Comparison of ENCODE assay signal across 28 cellular contexts in the genomic region with DNA sequence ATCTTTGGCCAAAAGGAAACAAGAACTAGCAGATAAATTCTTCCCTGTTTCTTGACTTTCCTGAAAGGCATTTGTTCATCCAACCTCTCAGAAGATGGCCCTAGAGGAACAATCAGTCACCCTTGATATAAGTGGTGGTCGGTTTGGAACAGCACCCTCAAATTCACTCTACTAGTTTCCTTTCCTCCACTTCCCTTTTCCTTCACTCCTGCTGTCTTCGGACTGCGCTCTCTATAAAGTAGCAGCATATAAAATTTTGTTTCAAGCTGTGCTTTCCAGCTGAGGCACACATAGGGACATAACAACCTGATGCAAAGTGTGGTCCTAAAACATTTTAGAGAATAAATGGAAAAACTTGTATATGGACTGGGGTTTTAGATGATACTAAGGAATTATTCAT.
"Had no signal": no experiment of that assay in that cellular context is flagged by ENCODE, and none has a peak within 500 bp of the region (broad histone marks: within the 10 kb centered on the region; RNA-seq: fewer than 3 reads in every experiment).

No MANE protein-coding gene starts in this region.

- H3K36me3 Mint-ChIP-seq: activated naive CD4-positive, alpha-beta T cell treated with anti-CD3 and anti-CD28 coated beads, Interleukin-2, amount 50 U/mL, for 72 hours; immature natural killer cell; stimulated activated naive B cell treated with anti-CD40 and anti-IgM and Interleukin-4, amounts not matched to agents 10 μg/mL and 1 μg/mL and 100 μg/mL, for 72 hours; WTC11 had no signal

- H3K27ac ChIP-seq: breast epithelium, heart left ventricle, right atrium auricular region, stomach, thyroid gland had no signal

- H3K4me3 ChIP-seq: breast epithelium, heart left ventricle, right atrium auricular region, smooth muscle cell, stomach, thyroid gland had no signal

- H3K4me3 Mint-ChIP-seq: activated CD8-positive, alpha-beta T cell treated with anti-CD3 and anti-CD28 coated beads for 36 hours; immature natural killer cell; naive thymus-derived CD4-positive, alpha-beta T cell; stimulated activated naive B cell treated with anti-CD40 and anti-IgM and Interleukin-4, amounts not matched to agents 10 μg/mL and 1 μg/mL and 100 μg/mL, for 72 hours; WTC11 had no signal

- H3K27ac Mint-ChIP-seq: activated CD8-positive, alpha-beta T cell treated with anti-CD3 and anti-CD28 coated beads for 36 hours; activated naive CD4-positive, alpha-beta T cell treated with anti-CD3 and anti-CD28 coated beads, Interleukin-2, amount 50 U/mL, for 72 hours; activated T-helper 2 cell treated with anti-CD3 and anti-CD28 coated beads, Interferon-gamma antibody, Interleukin-2, Interleukin-4, amounts not matched to agents 10 μg/mL and 5 μg/mL and 100 μg/mL, durations not matched to agents 14 hours and 24 hours and 36 hours; immature natural killer cell; naive thymus-derived CD4-positive, alpha-beta T cell; stimulated activated naive B cell treated with anti-CD40 and anti-IgM and Interleukin-4, amounts not matched to agents 10 μg/mL and 1 μg/mL and 100 μg/mL, for 72 hours; WTC11 had no signal

- H3K4me1 ChIP-seq: breast epithelium, heart left ventricle, right atrium auricular region, stomach, thyroid gland had no signal

- H3K4me1 Mint-ChIP-seq: immature natural killer cell; naive thymus-derived CD4-positive, alpha-beta T cell had no signal

- DNase-seq: activated CD4-positive, alpha-beta T cell treated with anti-CD3 and anti-CD28 coated beads for 1 hour; activated CD4-positive, alpha-beta T cell treated with anti-CD3 and anti-CD28 coated beads, Interleukin-2, amount 50 U/mL, for 1 hour; activated CD8-positive, alpha-beta T cell treated with anti-CD3 and anti-CD28 coated beads for 36 hours; activated T-cell treated with anti-CD3 and anti-CD28 coated beads, Interleukin-2, amount 50 U/mL, for 48 hours; central memory CD4-positive, alpha-beta T cell; foreskin fibroblast; heart left ventricle; hypothalamus; immature natural killer cell; kidney; left colon; midbrain; naive thymus-derived CD4-positive, alpha-beta T cell; occipital lobe; stimulated activated CD4-positive, alpha-beta T cell treated with anti-CD3 and anti-CD28 coated beads, Interleukin-1b, Interleukin-23, amount 100 ng/mL, for 48 hours; stimulated activated CD4-positive, alpha-beta T cell treated with anti-CD3 and anti-CD28 coated beads, Interleukin-4, amount 100 ng/mL, for 4 hours; stimulated activated CD8-positive, alpha-beta memory T cell treated with anti-CD3 and anti-CD28 coated beads, Interleukin-4, amount 100 ng/mL, for 48 hours; stimulated activated naive B cell treated with anti-CD40 and anti-IgM and Interleukin-4, amounts not matched to agents 10 μg/mL and 1 μg/mL and 100 μg/mL, for 72 hours; stomach; T1000; thyroid gland had no signal

- H3K4me2 ChIP-seq: smooth muscle cell had no signal

- H3K36me3 ChIP-seq: breast epithelium, heart left ventricle, right atrium auricular region, stomach, thyroid gland had no signal

- H3K27me3 Mint-ChIP-seq: activated CD8-positive, alpha-beta T cell treated with anti-CD3 and anti-CD28 coated beads for 36 hours; stimulated activated naive B cell treated with anti-CD40 and anti-IgM and Interleukin-4, amounts not matched to agents 10 μg/mL and 1 μg/mL and 100 μg/mL, for 72 hours had no signal

- H3K9me3 ChIP-seq: breast epithelium, heart left ventricle, right atrium auricular region, stomach, thyroid gland had no signal

- H3K9me3 Mint-ChIP-seq: activated CD8-positive, alpha-beta T cell treated with anti-CD3 and anti-CD28 coated beads for 36 hours; activated naive CD4-positive, alpha-beta T cell treated with anti-CD3 and anti-CD28 coated beads, Interleukin-2, amount 50 U/mL, for 72 hours; activated T-helper 2 cell treated with anti-CD3 and anti-CD28 coated beads, Interferon-gamma antibody, Interleukin-2, Interleukin-4, amounts not matched to agents 10 μg/mL and 5 μg/mL and 100 μg/mL, durations not matched to agents 14 hours and 24 hours and 36 hours; immature natural killer cell; stimulated activated naive B cell treated with anti-CD40 and anti-IgM and Interleukin-4, amounts not matched to agents 10 μg/mL and 1 μg/mL and 100 μg/mL, for 72 hours; WTC11 had no signal

- ATAC-seq: activated CD8-positive, alpha-beta T cell treated with anti-CD3 and anti-CD28 coated beads for 36 hours; activated naive CD4-positive, alpha-beta T cell treated with anti-CD3 and anti-CD28 coated beads, Interleukin-2, amount 50 U/mL, for 72 hours; esophagus mucosa; heart left ventricle; left colon; naive thymus-derived CD4-positive, alpha-beta T cell; stimulated activated naive B cell treated with anti-CD40 and anti-IgM and Interleukin-4, amounts not matched to agents 10 μg/mL and 1 μg/mL and 100 μg/mL, for 72 hours had no signal

- H3K27me3 ChIP-seq: breast epithelium, heart left ventricle, right atrium auricular region, stomach, thyroid gland had no signal
